In genomic region chr12:56593909-56594621, GRCh38 we compare ENCODE assay signal across 8 cellular contexts. TPM values are rescaled to one million over a fixed set of nuclear protein-coding genes. Genes with fewer than 3 reads are reported as not detected.
DNase-seq lines count a peak whose midpoint lies in the region; ATAC-seq and TF ChIP-seq lines count a peak whose summit lies in the region.

No MANE protein-coding gene starts in this region.

- peaks cover 0 to 13% (median 4%) of the 10 kb centered on the region in 5 donors for H3K36me3 Mint-ChIP-seq in naive thymus-derived CD4-positive, alpha-beta T cell

- H3K27ac ChIP-seq in naive thymus-derived CD4-positive, alpha-beta T cell (ENCODE audit: low read depth, low read length) = no peak overlapping the region

- no peak overlapping the region for H3K9ac ChIP-seq in NT2/D1 (ENCODE audit: insufficient read length, low read depth)

- no peaks in the 10 kb centered on the region for H3K27me3 ChIP-seq in NT2/D1 (ENCODE audit: insufficient read depth, insufficient read length)
- no peaks in the 10 kb centered on the region for H3K27me3 ChIP-seq in naive thymus-derived CD4-positive, alpha-beta T cell (ENCODE audit: control insufficient read depth in 2 of 2, insufficient read depth in 2 of 2, low read length in 2 of 2)

- H3K4me3 ChIP-seq in NT2/D1 (ENCODE audit: insufficient read length, low read depth) = no peak overlapping the region
- no peak overlapping the region for H3K4me3 ChIP-seq in epithelial cell of proximal tubule (ENCODE audit: low read depth, low read length)
- H3K4me3 ChIP-seq in naive thymus-derived CD4-positive, alpha-beta T cell (ENCODE audit: low read length) = no peak overlapping the region

- no peaks in the 10 kb centered on the region for H3K9me3 Mint-ChIP-seq in naive thymus-derived CD4-positive, alpha-beta T cell

- no peaks in the 10 kb centered on the region for H3K9me3 ChIP-seq in NT2/D1 (ENCODE audit: insufficient read depth, low read length)
- no peaks in the 10 kb centered on the region for H3K9me3 ChIP-seq in naive thymus-derived CD4-positive, alpha-beta T cell (ENCODE audit: control insufficient read depth in 2 of 3, low read length in 3 of 3)

- CTCF ChIA-PET in naive thymus-derived CD4-positive, alpha-beta T cell (lab: Charles Lee) = interaction anchor here (0.6 to 5.9 kb wide), 9 partner anchors 18 to 261 kb away, joined by 3 to 46 read pairs (median 4); no protein-coding TSS in a partner anchor

- POLR2A ChIA-PET in naive thymus-derived CD4-positive, alpha-beta T cell (lab: Charles Lee) = interaction anchor here (0.6 to 1.2 kb wide), 2 partner anchors 19 to 80 kb away, joined by 3 read pairs; no protein-coding TSS in a partner anchor

- in situ Hi-C loops in Caki2 (cut with HindIII; ENCODE audit: low pct_unique_long_range_greater_than_20kb, low sequenced_read_pairs) = no loop called here

- peak overlapping the region in 3 of 9 donors; percentile 59 to 82 (median 81) for H3K27ac Mint-ChIP-seq in naive thymus-derived CD4-positive, alpha-beta T cell

- H3K4me1 Mint-ChIP-seq in naive thymus-derived CD4-positive, alpha-beta T cell = peaks cover 0 to 9% (median 0%) of the 10 kb centered on the region in 7 donors

- H3K4me3 Mint-ChIP-seq in naive thymus-derived CD4-positive, alpha-beta T cell = peak overlapping the region in 1 of 10 donors; percentile 71

- H3K4me1 ChIP-seq in NT2/D1 (ENCODE audit: insufficient read depth, insufficient read length) = peaks cover 8% of the 10 kb centered on the region
- H3K4me1 ChIP-seq in naive thymus-derived CD4-positive, alpha-beta T cell (ENCODE audit: control insufficient read depth in 2 of 2, insufficient read depth in 2 of 2, low read length in 2 of 2) = no peaks in the 10 kb centered on the region

- DNase-seq in Caki2 (ENCODE audit: low read depth) = peak; percentile 77
- DNase-seq in HK-2 (ENCODE audit: unreplicated experiment) = peak; percentile 78
- peak; percentile 71 for DNase-seq in NT2/D1 (ENCODE audit: low read depth, low spot score)
- peak; percentile 51 for DNase-seq in activated T-cell treated with anti-CD3 and anti-CD28 coated beads for 1 hour (ENCODE audit: low read depth)
- DNase-seq in epithelial cell of proximal tubule (ENCODE audit: low read depth) = peak; percentile 47
- peak; percentile 35 to 63 (median 52) for DNase-seq in naive thymus-derived CD4-positive, alpha-beta T cell
- peak; percentile 32 to 66 (median 42) for DNase-seq in stimulated activated naive CD4-positive, alpha-beta T cell (lab: John Stamatoyannopoulos, UW)

- H3K36me3 ChIP-seq in NT2/D1 (ENCODE audit: insufficient read depth, insufficient read length, low read length) = peaks cover 60% of the 10 kb centered on the region
- peaks cover 3 to 27% (median 4%) of the 10 kb centered on the region in 3 experiments for H3K36me3 ChIP-seq in naive thymus-derived CD4-positive, alpha-beta T cell (ENCODE audit: control insufficient read depth in 2 of 3, insufficient read depth in 3 of 3, low read length in 3 of 3)

- H3K27me3 Mint-ChIP-seq in naive thymus-derived CD4-positive, alpha-beta T cell = no peaks in the 10 kb centered on the region

- TF ChIP-seq CTCF in epithelial cell of proximal tubule (conservative IDR thresholded peaks at IDR 0.05; ENCODE audit: low read depth, low read length) = peak; percentile 91

- peak; percentile 80 for ATAC-seq in naive thymus-derived CD4-positive, alpha-beta T cell
- ATAC-seq in HG03342 (IDR thresholded peaks at IDR 0.05; ENCODE audit: unreplicated experiment) = no peak

- intact Hi-C loops in naive thymus-derived CD4-positive, alpha-beta T cell (cut with micrococcal nuclease) = loop anchor here (1.0 to 5.0 kb wide), 4 partner anchors 21 to 98 kb away; no protein-coding TSS in a partner anchor

RNA-seq across cellular contexts. Expression of gene BAZ2A, which starts 36.1 kb away (rescaled TPM):
- 5.0 and 7.2 TPM in 2 replicates for total RNA-seq in Caki2 (2014; rRNA removed; shearing (Covaris generic); ENCODE audit: low replicate concordance)
- total RNA-seq in epithelial cell of proximal tubule = 41.5 and 43.1 TPM in 2 replicates
- 100 to 1,000 TPM; 127 to 230 (median 191) TPM for total RNA-seq in naive thymus-derived CD4-positive, alpha-beta T cell
- polyA plus RNA-seq in naive thymus-derived CD4-positive, alpha-beta T cell = 10 to 100 TPM; 24.8 to 45.1 TPM

RNA-seq across cellular contexts. Expression of gene ATP5F1B, which starts 51.7 kb away (rescaled TPM):
- 164 and 175 TPM in 2 replicates for total RNA-seq in Caki2 (2014; rRNA removed; shearing (Covaris generic); ENCODE audit: low replicate concordance)
- total RNA-seq in epithelial cell of proximal tubule = 569 and 705 TPM in 2 replicates
- total RNA-seq in naive thymus-derived CD4-positive, alpha-beta T cell = 100 to 1,000 TPM; 217 to 476 (median 267) TPM
- 100 to 1,000 TPM; 658 to 688 TPM for polyA plus RNA-seq in naive thymus-derived CD4-positive, alpha-beta T cell
